11 cellular contexts compared by ENCODE assay signal in the genomic region with DNA sequence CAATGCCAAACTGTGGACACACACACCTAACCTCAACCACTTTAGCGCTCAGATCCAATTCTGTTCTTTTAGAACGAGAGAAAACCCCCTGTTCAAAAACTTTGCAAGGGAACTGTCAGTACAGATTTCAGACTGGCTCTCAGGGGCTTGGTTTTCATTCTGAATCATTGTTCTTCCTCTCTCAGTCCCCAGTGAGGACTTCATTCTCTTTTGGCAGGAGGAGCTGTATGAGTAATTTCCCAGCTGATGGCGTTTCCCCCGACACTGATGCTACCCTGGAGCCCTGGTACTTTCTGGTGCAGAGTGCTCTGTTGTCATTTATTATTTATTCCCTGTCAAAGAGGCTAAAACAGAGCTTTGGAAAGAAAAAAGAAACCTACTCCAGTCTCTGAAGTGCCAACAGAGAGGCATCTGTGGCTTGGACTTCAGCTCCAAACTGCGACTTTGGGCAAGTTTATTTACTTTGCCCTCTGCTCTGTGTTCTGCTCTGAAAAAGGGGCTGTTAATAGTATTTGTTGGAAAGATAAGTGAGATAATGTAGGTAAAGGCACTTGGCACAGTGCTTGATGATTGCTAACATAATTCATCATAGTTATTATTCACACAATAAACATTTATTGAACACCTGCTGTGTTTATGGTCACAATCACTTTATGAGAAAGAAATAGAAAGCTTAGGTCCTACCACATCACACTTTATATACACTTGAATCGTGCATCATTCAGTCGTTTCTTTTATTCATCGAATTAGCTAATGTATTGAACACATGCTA. TPM values are rescaled to one million over a fixed set of nuclear protein-coding genes. Genes with fewer than 3 reads are reported as not detected.
DNase-seq lines count a peak whose midpoint lies in the region; ATAC-seq, FAIRE-seq and TF ChIP-seq lines count a peak whose summit lies in the region.
"Had no signal": no experiment of that assay in that cellular context is flagged by ENCODE, and none has a peak within 500 bp of the region (broad histone marks: within the 10 kb centered on the region; RNA-seq: fewer than 3 reads in every experiment).

No MANE protein-coding gene starts in this region.

- H3K27me3 Mint-ChIP-seq in astrocyte (ENCODE audit: low read depth, unreplicated experiment), result no peaks in the 10 kb centered on the region
- H3K27me3 Mint-ChIP-seq: activated CD4-positive, alpha-beta T cell treated with anti-CD3 and anti-CD28 coated beads, Interleukin-2, amount 10 ng/mL, durations not matched to agents 7 days and 5 days; naive B cell had no signal

- H3K36me3 ChIP-seq in astrocyte (ENCODE audit: insufficient read depth, low read length), result peaks cover 49% of the 10 kb centered on the region

- H3K9ac ChIP-seq in astrocyte (ENCODE audit: low read length), result peak overlapping the region; percentile 45

- peaks cover 10% of the 10 kb centered on the region for H3K36me3 Mint-ChIP-seq in astrocyte (ENCODE audit: low read depth, unreplicated experiment)

- FAIRE-seq in H54 (lab: Jason Lieb, UNC) (no peak), astrocyte (lab: Jason Lieb, UNC) (peak; percentile 41)
- FAIRE-seq: endometrium had no signal

- no peak overlapping the region for H2AFZ ChIP-seq in astrocyte (ENCODE audit: low read depth, low read length)

- H3K9me3 ChIP-seq in astrocyte (ENCODE audit: insufficient read depth, low read depth, low read length), result no peaks in the 10 kb centered on the region

- TF ChIP-seq CTCF in GM12865 (IDR thresholded peaks at IDR 0.05; ENCODE audit: insufficient read depth, low read depth, low read length, missing control alignments) (no peak), astrocyte (IDR thresholded peaks at IDR 0.05; ENCODE audit: insufficient read depth, low read depth, low read length) (no peak), omental fat pad (IDR thresholded peaks at IDR 0.05) (no peak)

- no peaks in the 10 kb centered on the region for H3K79me2 ChIP-seq in astrocyte (ENCODE audit: insufficient read depth, low read length)

- H3K4me3 ChIP-seq in GM12865 (ENCODE audit: low read depth, low read length) (no peak overlapping the region), astrocyte (ENCODE audit: insufficient read depth, low read depth, low read length) (no peak overlapping the region)

- DNase-seq in GM12865 (ENCODE audit: low read depth) (peak; percentile 83), H54 (ENCODE audit: insufficient read length, low spot score) (peak; percentile 61), astrocyte (ENCODE audit: low read depth) (peak; percentile 53), myocyte (ENCODE audit: low read depth) (peak; percentile 70), kidney glomerular epithelial cell (lab: John Stamatoyannopoulos, UW) (no peak), omental fat pad (ENCODE audit: low spot score) (no peak), SHP77 (lab: John Stamatoyannopoulos, UW) (no peak)
- DNase-seq: activated CD4-positive, alpha-beta T cell treated with anti-CD3 and anti-CD28 coated beads, Interleukin-2, amount 10 ng/mL, durations not matched to agents 7 days and 5 days; naive B cell had no signal

- peak overlapping the region; percentile 24 for H3K4me2 ChIP-seq in astrocyte (ENCODE audit: low read length)

- H4K20me1 ChIP-seq in astrocyte (ENCODE audit: insufficient read depth, low read length), result peaks cover 6% of the 10 kb centered on the region

- no peaks in the 10 kb centered on the region for H3K9me3 Mint-ChIP-seq in astrocyte (ENCODE audit: unreplicated experiment)
- H3K9me3 Mint-ChIP-seq: activated CD4-positive, alpha-beta T cell treated with anti-CD3 and anti-CD28 coated beads, Interleukin-2, amount 10 ng/mL, durations not matched to agents 7 days and 5 days; naive B cell had no signal

- H3K4me1 Mint-ChIP-seq in astrocyte (ENCODE audit: low read depth, unreplicated experiment), result peaks cover 14% of the 10 kb centered on the region

- no peak for TF ChIP-seq POLR2A in H54 (IDR thresholded peaks at IDR 0.05; ENCODE audit: low read depth, low read length)

- ATAC-seq in GM21360 (IDR thresholded peaks at IDR 0.05; ENCODE audit: unreplicated experiment) (no peak), omental fat pad (ENCODE audit: low FRiP score) (no peak)

- H3K27ac ChIP-seq in astrocyte (ENCODE audit: low read depth, low read length), result peak overlapping the region; percentile 50

- peaks cover 12% of the 10 kb centered on the region for H3K4me1 ChIP-seq in astrocyte (ENCODE audit: insufficient read depth, low read length)

- no peaks in the 10 kb centered on the region for H3K27me3 ChIP-seq in astrocyte (ENCODE audit: insufficient read depth, low read length)

- no peak overlapping the region for H3K4me3 Mint-ChIP-seq in astrocyte (ENCODE audit: unreplicated experiment)
- H3K4me3 Mint-ChIP-seq: activated CD4-positive, alpha-beta T cell treated with anti-CD3 and anti-CD28 coated beads, Interleukin-2, amount 10 ng/mL, durations not matched to agents 7 days and 5 days; naive B cell had no signal

- H3K27ac Mint-ChIP-seq in astrocyte (ENCODE audit: unreplicated experiment), result peak overlapping the region; percentile 12
- H3K27ac Mint-ChIP-seq: activated CD4-positive, alpha-beta T cell treated with anti-CD3 and anti-CD28 coated beads, Interleukin-2, amount 10 ng/mL, durations not matched to agents 7 days and 5 days had no signal

RNA-seq across cellular contexts. Expression of gene ETV4, which starts 28.3 kb away (rescaled TPM):
- 10.6 and 11.4 TPM in 2 replicates for total RNA-seq in astrocyte
- 3.0 and 7.9 TPM in 2 replicates for total RNA-seq in myocyte
- 2.8 TPM for polyA plus RNA-seq in myocyte (2012)
- 1 to 10 TPM in 1 of 4 donors, under 1 TPM in 1, not detected in 2; 0.37 to 1.3 TPM for total RNA-seq in omental fat pad

RNA-seq across cellular contexts. Expression of gene DHX8, which starts 34.0 kb away (rescaled TPM):
- total RNA-seq in astrocyte, result 48.5 and 61.1 TPM in 2 replicates
- 33.3 and 39.3 TPM in 2 replicates for total RNA-seq in myocyte
- 30.5 TPM for polyA plus RNA-seq in myocyte (2012)
- 10 to 100 TPM; 22.5 to 48.5 (median 31.9) TPM for total RNA-seq in omental fat pad

Comparison
In these comparisons a context has a peak if more than half of its experiments do, and no peak if none do; other contexts are left out.
1. DNase-seq: peak in GM12865 (single experiment), H54 (single experiment), astrocyte (single experiment) and myocyte (single experiment); none in kidney glomerular epithelial cell (single experiment), omental fat pad (single experiment) and SHP77 (0 of 2).